ENCODE assay signal across 24 cellular contexts in genomic region chr1:51607676-51608075, GRCh38. TPM values are rescaled to one million over a fixed set of nuclear protein-coding genes. Genes with fewer than 3 reads are reported as not detected.
A peak's percentile ranks its signal among the peaks of the same experiment; 100 is the strongest.
DNase-seq lines count a peak whose midpoint lies in the region; ATAC-seq and TF ChIP-seq lines count a peak whose summit lies in the region.
"Had no signal": no experiment of that assay in that cellular context is flagged by ENCODE, and none has a peak within 500 bp of the region (broad histone marks: within the 10 kb centered on the region; RNA-seq: fewer than 3 reads in every experiment).

No MANE protein-coding gene starts in this region.

- intact Hi-C loops in upper lobe of right lung (cut with DNase I) (no loop called here), ovary (cut with DNase I) (no loop called here)

- H3K27ac ChIP-seq in upper lobe of right lung = peak overlapping the region; percentile 11
- H3K27ac ChIP-seq in ovary = no peak overlapping the region
- H3K27ac ChIP-seq: adrenal gland, foreskin keratinocyte, lower lobe of right lung, stomach, VCaP had no signal

- H3K27me3 ChIP-seq in upper lobe of right lung = no peaks in the 10 kb centered on the region
- no peaks in the 10 kb centered on the region for H3K27me3 ChIP-seq in ovary
- H3K27me3 ChIP-seq: adrenal gland, foreskin keratinocyte, MG63, stomach had no signal

- H3K36me3 ChIP-seq in upper lobe of right lung (no peaks in the 10 kb centered on the region), ovary (no peaks in the 10 kb centered on the region)
- H3K36me3 ChIP-seq: adrenal gland, lower lobe of right lung, MG63, stomach had no signal

- H3K4me1 ChIP-seq in upper lobe of right lung (peaks cover 4% of the 10 kb centered on the region), ovary (ENCODE audit: insufficient read depth) (no peaks in the 10 kb centered on the region)

- TF ChIP-seq EP300 in ovary (IDR thresholded peaks at IDR 0.05) = no peak

- TF ChIP-seq CTCF in NB4 (IDR thresholded peaks at IDR 0.05; ENCODE audit: low read depth, low read length) (no peak), fibroblast of mammary gland (conservative IDR thresholded peaks at IDR 0.05; ENCODE audit: control insufficient read depth, insufficient read depth, low read depth, low read length) (no peak), upper lobe of right lung (IDR thresholded peaks at IDR 0.05) (no peak), ovary (IDR thresholded peaks at IDR 0.05) (no peak)

- 62 to 72% (median 71%) methylated on average over 5 of the region's 5 CpGs for WGBS in ovary, 3 donors

- ATAC-seq in upper lobe of right lung = no peak
- ATAC-seq: foreskin keratinocyte had no signal

- H3K4me3 ChIP-seq in NB4 (ENCODE audit: low read depth, low read length) = no peak overlapping the region
- no peak overlapping the region for H3K4me3 ChIP-seq in fibroblast of mammary gland (ENCODE audit: control insufficient read depth, low read depth, low read length)
- H3K4me3 ChIP-seq in upper lobe of right lung = no peak overlapping the region
- no peak overlapping the region for H3K4me3 ChIP-seq in ovary
- H3K4me3 ChIP-seq: adrenal gland, lower lobe of right lung, MG63, stomach had no signal

- H3K9me3 ChIP-seq in upper lobe of right lung (no peaks in the 10 kb centered on the region), ovary (no peaks in the 10 kb centered on the region)
- H3K9me3 ChIP-seq: adrenal gland, lower lobe of right lung, MG63, stomach had no signal

- no peak for TF ChIP-seq POLR2A in NB4 (IDR thresholded peaks at IDR 0.05; ENCODE audit: extremely low read depth, insufficient read length)
- no peak for TF ChIP-seq POLR2A in ovary (IDR thresholded peaks at IDR 0.05)

- peak; percentile 67 for DNase-seq in NCI-H82 (lab: John Stamatoyannopoulos, UW)
- DNase-seq in NCI-H82 treated with DMSO at 0.1 percent for 48 hours (lab: John Stamatoyannopoulos, UW; ENCODE audit: unreplicated experiment) = no peak
- DNase-seq in NB4 (ENCODE audit: low read depth) = peak; percentile 22
- DNase-seq in fibroblast of mammary gland (ENCODE audit: low read depth) = peak; percentile 17
- no peak for DNase-seq in upper lobe of right lung
- no peak for DNase-seq in T-helper 9 cell
- no peak for DNase-seq in ovary
- no peak for DNase-seq in RPMI8226
- DNase-seq: activated CD8-positive, alpha-beta memory T cell treated with anti-CD3 and anti-CD28 coated beads, Interleukin-2, amount 50 U/mL, for 4 hours; activated effector memory CD4-positive, alpha-beta T cell treated with anti-CD3 and anti-CD28 coated beads, Interleukin-2, amount 50 U/mL, for 16 hours; C1 segment of cervical spinal cord; dermis blood vessel endothelial cell; foreskin keratinocyte; HFFc6; hypothalamus; lower lobe of right lung; MG63; NCI-H187 treated with DMSO at 0.1 percent for 48 hours; NCI-H446; SHP77; stimulated activated CD4-positive, alpha-beta T cell treated with anti-CD3 and anti-CD28 coated beads, Interleukin-4, amount 100 ng/mL, for 4 hours; stomach had no signal

RNA-seq across cellular contexts. Expression of gene OSBPL9, which starts 9.2 kb away (rescaled TPM):
- total RNA-seq in upper lobe of right lung = 72.7 TPM
- total RNA-seq in ovary = 10 to 100 TPM; 53.1 to 92.4 (median 72.6) TPM
- polyA plus RNA-seq in ovary = 10 to 100 TPM; 65.3 to 73.1 TPM

Comparison
In these comparisons a context has a peak if more than half of its experiments do, and no peak if none do; other contexts are left out.
1. DNase-seq: peak in NCI-H82 (single experiment), NB4 (single experiment) and fibroblast of mammary gland (single experiment); none in NCI-H82 treated with DMSO at 0.1 percent for 48 hours (single experiment), upper lobe of right lung (single experiment), T-helper 9 cell (single experiment), ovary (0 of 5) and RPMI8226 (single experiment).